Comparison of ENCODE assay signal across 19 cellular contexts in genomic region chr4:80207172-80207583, GRCh38. TPM values are rescaled to one million over a fixed set of nuclear protein-coding genes. Genes with fewer than 3 reads are reported as not detected.
A peak's percentile ranks its signal among the peaks of the same experiment; 100 is the strongest.
DNase-seq lines count a peak whose midpoint lies in the region; ATAC-seq, FAIRE-seq and TF ChIP-seq lines count a peak whose summit lies in the region.
"Had no signal": no experiment of that assay in that cellular context is flagged by ENCODE, and none has a peak within 500 bp of the region (broad histone marks: within the 10 kb centered on the region; RNA-seq: fewer than 3 reads in every experiment).

No MANE protein-coding gene starts in this region.

- H4K20me1 ChIP-seq in K562 (replicated peaks; ENCODE audit: control insufficient read depth, insufficient read depth, low read length): no peaks in the 10 kb centered on the region
- H4K20me1 ChIP-seq: BLaER1 treated with 17β-estradiol and CSF1 and Interleukin-3, amounts not matched to agents 10 nM and 100 nM had no signal

- H3K36me3 Mint-ChIP-seq in CD14-positive monocyte: peaks cover 0 to 3% of the 10 kb centered on the region in 2 donors
- H3K36me3 Mint-ChIP-seq: activated CD4-positive, alpha-beta memory T cell treated with anti-CD3 and anti-CD28 coated beads for 36 hours; T-cell had no signal

- in situ Hi-C loops in K562 (cut with MboI): no loop called here

- H2BK120ac ChIP-seq in neuronal stem cell (ENCODE audit: low read depth, low read length): no peak overlapping the region

- 98% methylated on average over 13 of the region's 27 CpGs for WGBS in K562 (ENCODE audit: insufficient coverage, low coverage, missing lambda C conversion rate)
- no CpG with 5 or more reads among the region's 27 CpGs for WGBS in neuronal stem cell (ENCODE audit: extremely low coverage in 2 of 2, insufficient read length in 2 of 2, insufficient replicate concordance in 1 of 2), 2 donors

- no peak overlapping the region for H3K14ac ChIP-seq in neuronal stem cell (ENCODE audit: low read length)

- H3K4me2 ChIP-seq in K562 (ENCODE audit: insufficient read depth, low read length) (no peak overlapping the region), neuronal stem cell (ENCODE audit: insufficient read depth, low read length, poor library complexity, severe bottlenecking) (peak overlapping the region; percentile 29)
- H3K4me2 ChIP-seq: BLaER1 treated with 17β-estradiol and CSF1 and Interleukin-3, amounts not matched to agents 10 nM and 100 nM had no signal

- DNase-seq in K562 (ENCODE audit: extremely low read depth in 1 of 4, low spot score in 3 of 4): no peak
- DNase-seq in neuronal stem cell (ENCODE audit: low spot score): no peak
- no peak for DNase-seq in NCI-H2107 treated with DMSO at 0.1 percent for 48 hours (lab: John Stamatoyannopoulos, UW; ENCODE audit: unreplicated experiment)
- no peak for DNase-seq in NCI-H1694 treated with DMSO at 0.1 percent for 48 hours (lab: John Stamatoyannopoulos, UW)
- DNase-seq in effector memory CD4-positive, alpha-beta T cell: no peak
- DNase-seq in CD14-positive monocyte (ENCODE audit: low spot score): no peak
- DNase-seq: activated CD4-positive, alpha-beta memory T cell treated with anti-CD3 and anti-CD28 coated beads for 36 hours; activated naive CD4-positive, alpha-beta T cell; GDM1; NCI-H146; SHP77 treated with DMSO at 0.1 percent for 48 hours; T-cell had no signal

- peaks cover 17 to 37% (median 18%) of the 10 kb centered on the region in 3 donors for H3K27me3 Mint-ChIP-seq in CD14-positive monocyte (ENCODE audit: low read depth in 3 of 3)
- H3K27me3 Mint-ChIP-seq: activated CD4-positive, alpha-beta memory T cell treated with anti-CD3 and anti-CD28 coated beads for 36 hours had no signal

- H3K9me3 Mint-ChIP-seq in CD14-positive monocyte: peaks cover 0 to 3% (median 0%) of the 10 kb centered on the region in 7 donors
- H3K9me3 Mint-ChIP-seq: activated CD4-positive, alpha-beta memory T cell treated with anti-CD3 and anti-CD28 coated beads for 36 hours; T-cell had no signal

- H2AK5ac ChIP-seq in neuronal stem cell (ENCODE audit: low read depth, low read length): no peak overlapping the region

- no peak for FAIRE-seq in K562 (lab: Jason Lieb, UNC)

- peaks cover 4% of the 10 kb centered on the region for H3K79me1 ChIP-seq in neuronal stem cell (ENCODE audit: low read depth, low read length)

- peak overlapping the region; percentile 65 for H3K23ac ChIP-seq in neuronal stem cell (ENCODE audit: low read depth, low read length, poor library complexity)

- H2BK15ac ChIP-seq in neuronal stem cell (ENCODE audit: low read length): no peak overlapping the region

- H3K4ac ChIP-seq in neuronal stem cell (ENCODE audit: low read length): no peak overlapping the region

- H3K36me3 ChIP-seq in ES-I3 (ENCODE audit: insufficient read depth, low read length): no peaks in the 10 kb centered on the region
- H3K36me3 ChIP-seq in K562 (ENCODE audit: control insufficient read depth, insufficient read depth, low read length): no peaks in the 10 kb centered on the region
- H3K36me3 ChIP-seq in iPS-18a (ENCODE audit: control insufficient read depth, low read depth, low read length): no peaks in the 10 kb centered on the region
- H3K36me3 ChIP-seq in neuronal stem cell (replicated peaks in 1 of 2; ENCODE audit: control insufficient read depth in 2 of 2, insufficient read depth in 2 of 2, low read length in 2 of 2): no peaks in the 10 kb centered on the region
- H3K36me3 ChIP-seq in effector memory CD4-positive, alpha-beta T cell (ENCODE audit: control insufficient read depth, insufficient read depth, low read length): no peaks in the 10 kb centered on the region
- H3K36me3 ChIP-seq: BLaER1 treated with 17β-estradiol and CSF1 and Interleukin-3, amounts not matched to agents 10 nM and 100 nM; heart left ventricle had no signal

- H3K9ac ChIP-seq in ES-I3 (ENCODE audit: low read depth, low read length) (peak overlapping the region; percentile 0; the same call in 1 of the 2 replicates), K562 (ENCODE audit: insufficient read depth in 1 of 2, low read depth in 2 of 2, low read length in 2 of 2) (no peak overlapping the region), iPS-18a (ENCODE audit: low read length) (no peak overlapping the region), neuronal stem cell (ENCODE audit: low read depth, low read length, poor library complexity) (no peak overlapping the region)
- H3K9ac ChIP-seq: BLaER1 treated with 17β-estradiol and CSF1 and Interleukin-3, amounts not matched to agents 10 nM and 100 nM had no signal

- H3K4me3 ChIP-seq in K562 (no peak overlapping the region), iPS-18a (ENCODE audit: low read length) (peak overlapping the region; percentile 37), neuronal stem cell (ENCODE audit: low read length in 2 of 2) (peak overlapping the region in 1 of 2 donors; percentile 23)
- H3K4me3 ChIP-seq in effector memory CD4-positive, alpha-beta T cell (ENCODE audit: insufficient read depth, low read depth, low read length, poor library complexity, severe bottlenecking): no peak overlapping the region
- H3K4me3 ChIP-seq: BLaER1 treated with 17β-estradiol and CSF1 and Interleukin-3, amounts not matched to agents 10 nM and 100 nM had no signal

- no peak overlapping the region for H3K27ac ChIP-seq in K562 (ENCODE audit: extremely low read depth, low read depth, low read length)
- H3K27ac ChIP-seq in iPS-18a (ENCODE audit: low read length): no peak overlapping the region
- H3K27ac ChIP-seq in neuronal stem cell (replicated peaks; ENCODE audit: low read length): no peak overlapping the region
- no peak overlapping the region for H3K27ac ChIP-seq in effector memory CD4-positive, alpha-beta T cell (ENCODE audit: insufficient read depth, low read length, poor library complexity, severe bottlenecking)
- H3K27ac ChIP-seq: BLaER1 treated with 17β-estradiol and CSF1 and Interleukin-3, amounts not matched to agents 10 nM and 100 nM had no signal

- no peak for TF ChIP-seq RAD21 in K562 (CRISPR knock-in tag; conservative IDR thresholded peaks at IDR 0.05 in 1 of 2, IDR thresholded peaks at IDR 0.05 in 1 of 2)

- BruUV-seq in K562 (replicated peaks; lab: Mats Ljungman, UMichigan): no TSS peak

- H2BK5ac ChIP-seq in neuronal stem cell (ENCODE audit: low read length): peak overlapping the region; percentile 55

- TF ChIP-seq POLR2A in K562 (conservative IDR thresholded peaks at IDR 0.05): no peak

- no peak for ATAC-seq in K562
- ATAC-seq: T-cell had no signal

- H2BK12ac ChIP-seq in neuronal stem cell (ENCODE audit: low read length): no peak overlapping the region

- no peak overlapping the region for H2AFZ ChIP-seq in K562 (ENCODE audit: low read depth, low read length)
- H2AFZ ChIP-seq in neuronal stem cell (ENCODE audit: low read length): peak overlapping the region; percentile 57

- H3K79me2 ChIP-seq in K562 (ENCODE audit: control insufficient read depth, insufficient read depth, low read length): no peaks in the 10 kb centered on the region

- H3K27ac Mint-ChIP-seq in CD14-positive monocyte: no peak overlapping the region
- H3K27ac Mint-ChIP-seq: activated CD4-positive, alpha-beta memory T cell treated with anti-CD3 and anti-CD28 coated beads for 36 hours; T-cell had no signal

- CTCF ChIA-PET in K562 (lab: Yijun Ruan, JAX; ENCODE audit: low intra/inter-chr PET ratio): no interaction called here

- H4K8ac ChIP-seq in neuronal stem cell (ENCODE audit: low read depth, low read length): no peak overlapping the region

- H4K91ac ChIP-seq in neuronal stem cell (ENCODE audit: low read depth, low read length, poor library complexity): no peak overlapping the region

- H3K9me1 ChIP-seq in K562 (ENCODE audit: control insufficient read depth, insufficient read depth, low read length): no peaks in the 10 kb centered on the region

- no peaks in the 10 kb centered on the region; a peak in 1 of 5 replicates for H3K27me3 ChIP-seq in K562 (ENCODE audit: control insufficient read depth in 2 of 2, insufficient read depth in 2 of 2, low read length in 2 of 2)
- peaks cover 94% of the 10 kb centered on the region for H3K27me3 ChIP-seq in iPS-18a (ENCODE audit: control insufficient read depth, insufficient read depth, low read length)
- peaks cover 31 to 81% (median 64%) of the 10 kb centered on the region in 3 experiments for H3K27me3 ChIP-seq in neuronal stem cell (ENCODE audit: control insufficient read depth in 3 of 3, insufficient read depth in 3 of 3, low read depth in 1 of 3, low read length in 3 of 3)
- no peaks in the 10 kb centered on the region for H3K27me3 ChIP-seq in effector memory CD4-positive, alpha-beta T cell (replicated peaks; ENCODE audit: control insufficient read depth, insufficient read depth, low read length, poor library complexity, severe bottlenecking)
- H3K27me3 ChIP-seq: BLaER1 treated with 17β-estradiol and CSF1 and Interleukin-3, amounts not matched to agents 10 nM and 100 nM had no signal

- H3K18ac ChIP-seq in neuronal stem cell (ENCODE audit: low read length): peak overlapping the region; percentile 48

- no peak for TF ChIP-seq CTCF in K562 (IDR thresholded peaks at IDR 0.05 in 2 of 3, conservative IDR thresholded peaks at IDR 0.05 in 1 of 3; ENCODE audit: insufficient read depth in 2 of 3, low read depth in 1 of 3, low read length in 3 of 3)
- no peak for TF ChIP-seq CTCF in CD14-positive monocyte (IDR thresholded peaks at IDR 0.05)

- H3K4me1 Mint-ChIP-seq in CD14-positive monocyte: peaks cover 13% of the 10 kb centered on the region

- H3K9me3 ChIP-seq in ES-I3 (ENCODE audit: control insufficient read depth, insufficient read depth, low read length): peaks cover 2% of the 10 kb centered on the region; the same call in 1 of the 2 replicates
- H3K9me3 ChIP-seq in K562 (replicated peaks; ENCODE audit: control insufficient read depth, insufficient read depth, low read depth, low read length): peaks cover 8% of the 10 kb centered on the region
- H3K9me3 ChIP-seq in iPS-18a (ENCODE audit: control insufficient read depth, low read depth, low read length): no peaks in the 10 kb centered on the region
- peaks cover 10 to 11% of the 10 kb centered on the region in 2 donors for H3K9me3 ChIP-seq in neuronal stem cell (replicated peaks in 1 of 2; ENCODE audit: control insufficient read depth in 2 of 2, insufficient read depth in 1 of 2, low read depth in 1 of 2, low read length in 2 of 2)
- H3K9me3 ChIP-seq in effector memory CD4-positive, alpha-beta T cell (ENCODE audit: control insufficient read depth, low read length): no peaks in the 10 kb centered on the region
- H3K9me3 ChIP-seq: heart left ventricle had no signal

- POLR2A ChIA-PET in K562 (lab: Yijun Ruan, JAX): no interaction called here

- no peak overlapping the region for H3K4me3 Mint-ChIP-seq in CD14-positive monocyte
- H3K4me3 Mint-ChIP-seq: activated CD4-positive, alpha-beta memory T cell treated with anti-CD3 and anti-CD28 coated beads for 36 hours; T-cell had no signal

- intact Hi-C loops in K562 (cut with micrococcal nuclease): no loop called here
- intact Hi-C loops in CD14-positive monocyte (cut with micrococcal nuclease): no loop called here

- no peak for TF ChIP-seq EP300 in K562 (IDR thresholded peaks at IDR 0.05; ENCODE audit: low read length)

- H3K4me1 ChIP-seq in ES-I3 (ENCODE audit: insufficient read depth, low read length) (no peaks in the 10 kb centered on the region), K562 (replicated peaks in 1 of 2; ENCODE audit: control insufficient read depth in 2 of 2, insufficient read depth in 2 of 2, low read length in 2 of 2) (peaks cover 6 to 12% of the 10 kb centered on the region in 2 experiments; a peak in 4 of 5 replicates), iPS-18a (ENCODE audit: control insufficient read depth, low read depth, low read length) (peaks cover 4% of the 10 kb centered on the region), neuronal stem cell (ENCODE audit: control insufficient read depth in 2 of 2, insufficient read depth in 1 of 2, low read depth in 1 of 2, low read length in 2 of 2) (peaks cover 0 to 10% of the 10 kb centered on the region in 2 donors)
- H3K4me1 ChIP-seq in effector memory CD4-positive, alpha-beta T cell (ENCODE audit: control insufficient read depth, insufficient read depth, low read length, poor library complexity, severe bottlenecking): no peaks in the 10 kb centered on the region

RNA-seq across cellular contexts. Expression of gene PRDM8, which starts 9.9 kb away (rescaled TPM):
- not detected in 2 replicates for total RNA-seq in K562 (2011; cell fraction: chromatin; rRNA removed; ENCODE audit: low replicate concordance)
- not detected in 2 replicates for total RNA-seq in K562 (2011; cell fraction: nucleolus; rRNA removed)
- not detected in 2 replicates for total RNA-seq in K562 (2011; cell fraction: nucleoplasm; rRNA removed)
- not detected in 2 replicates for total RNA-seq in K562 (2014; rRNA removed)
- total RNA-seq in K562 (2014; rRNA removed; fragmentation: Illumina TruSeq; extraction: Trizol): not detected in 2 replicates
- not detected in 2 replicates for total RNA-seq in K562 (2015; rRNA removed; fragmentation: Illumina TruSeq; extraction: Trizol)
- 0.07 and 0.40 TPM in 2 replicates for total RNA-seq in K562 (2021)
- polyA plus RNA-seq in K562 (2011; rRNA removed): not detected in 2 replicates
- not detected in 2 replicates for polyA plus RNA-seq in K562 (2011; cell fraction: cytosol; rRNA removed)
- polyA plus RNA-seq in K562 (2011; cell fraction: nucleus; rRNA removed): not detected in 2 replicates
- not detected in 2 replicates for polyA plus RNA-seq in K562 (2012)
- polyA plus RNA-seq in K562 (2014; fragmentation: Illumina TruSeq; extraction: Trizol): not detected in 2 replicates
- not detected for polyA plus RNA-seq in K562 (2014; fragmentation: Nextera tagmentation; extraction: Ambion mirVana)
- not detected in 2 replicates for polyA plus RNA-seq in K562 (2014; rRNA removed)
- polyA minus RNA-seq in K562 (2011; rRNA and poly(A)+ RNA removed): not detected in 2 replicates
- not detected in 2 replicates for polyA minus RNA-seq in K562 (2011; cell fraction: cytosol; rRNA and poly(A)+ RNA removed)
- polyA minus RNA-seq in K562 (2011; cell fraction: nucleus; rRNA and poly(A)+ RNA removed): not detected in 2 replicates
- polyA plus RNA-seq in neuronal stem cell (2013, experiment 1 of 2): 0.08 TPM
- 0.07 TPM for polyA plus RNA-seq in neuronal stem cell (2013, experiment 2 of 2)
- under 1 TPM; 0.22 to 0.23 TPM for polyA plus RNA-seq in CD14-positive monocyte
- total RNA-seq: OCI-LY7 had no signal

RNA-seq across cellular contexts. Expression of gene FGF5, which starts 59.3 kb away (rescaled TPM):
- 3.0 and 3.2 TPM in 2 replicates for total RNA-seq in K562 (2011; cell fraction: chromatin; rRNA removed; ENCODE audit: low replicate concordance)
- 2.0 and 3.2 TPM in 2 replicates for total RNA-seq in K562 (2011; cell fraction: nucleolus; rRNA removed)
- total RNA-seq in K562 (2011; cell fraction: nucleoplasm; rRNA removed): 3.2 and 6.8 TPM in 2 replicates
- total RNA-seq in K562 (2014; rRNA removed): 0.37 and 0.41 TPM in 2 replicates
- 1.1 and 1.4 TPM in 2 replicates for total RNA-seq in K562 (2014; rRNA removed; fragmentation: Illumina TruSeq; extraction: Trizol)
- total RNA-seq in K562 (2015; rRNA removed; fragmentation: Illumina TruSeq; extraction: Trizol): 0.68 and 0.76 TPM in 2 replicates
- total RNA-seq in K562 (2021): 2.0 and 2.7 TPM in 2 replicates
- 2.2 and 2.7 TPM in 2 replicates for polyA plus RNA-seq in K562 (2011; rRNA removed)
- 1.3 and 3.6 TPM in 2 replicates for polyA plus RNA-seq in K562 (2011; cell fraction: cytosol; rRNA removed)
- 0.93 and 2.8 TPM in 2 replicates for polyA plus RNA-seq in K562 (2011; cell fraction: nucleus; rRNA removed)
- polyA plus RNA-seq in K562 (2012): 1.2 and 2.4 TPM in 2 replicates
- 1.4 TPM in 2 replicates for polyA plus RNA-seq in K562 (2014; fragmentation: Illumina TruSeq; extraction: Trizol)
- under 1 TPM; 0.38 to 0.61 TPM for polyA plus RNA-seq in K562 (2014; fragmentation: Nextera tagmentation; extraction: Ambion mirVana)
- 1.1 and 1.2 TPM in 2 replicates for polyA plus RNA-seq in K562 (2014; rRNA removed)
- polyA minus RNA-seq in K562 (2011; rRNA and poly(A)+ RNA removed): 2.2 and 2.5 TPM in 2 replicates
- polyA minus RNA-seq in K562 (2011; cell fraction: cytosol; rRNA and poly(A)+ RNA removed): 1.7 and 4.0 TPM in 2 replicates
- polyA minus RNA-seq in K562 (2011; cell fraction: nucleus; rRNA and poly(A)+ RNA removed): 3.9 and 6.6 TPM in 2 replicates
- not detected for polyA plus RNA-seq in neuronal stem cell (2013, experiment 1 of 2)
- polyA plus RNA-seq in neuronal stem cell (2013, experiment 2 of 2): not detected
- polyA plus RNA-seq in CD14-positive monocyte: not detected
- total RNA-seq: A673; activated CD4-positive, alpha-beta memory T cell treated with anti-CD3 and anti-CD28 coated beads for 36 hours had no signal
- polyA plus RNA-seq: urinary bladder had no signal
